ENCODE assay signal across 9 cellular contexts in genomic region chr18:45050712-45051639, GRCh38.
DNase-seq lines count a peak whose midpoint lies in the region; ATAC-seq, FAIRE-seq and TF ChIP-seq lines count a peak whose summit lies in the region.
"Had no signal": no experiment of that assay in that cellular context is flagged by ENCODE, and none has a peak within 500 bp of the region (broad histone marks: within the 10 kb centered on the region; RNA-seq: fewer than 3 reads in every experiment).

No MANE protein-coding gene starts in this region.

- intact Hi-C loops in left colon (cut with DNase I, micrococcal nuclease) (no loop called here), HepG2 (cut with micrococcal nuclease; ENCODE audit: unreplicated experiment) (no loop called here)

- POLR2A ChIA-PET in HepG2 (lab: Yijun Ruan, JAX) = no interaction called here

- ATAC-seq in left colon (peak; percentile 80), HepG2 (no peak)

- H4K20me1 ChIP-seq in HepG2 (ENCODE audit: insufficient read depth, low read length) = no peaks in the 10 kb centered on the region

- in situ Hi-C loops in astrocyte of the spinal cord (cut with HindIII; ENCODE audit: low sequenced_read_pairs) = no loop called here
- in situ Hi-C loops in HepG2 (cut with HindIII; ENCODE audit: extremely low pct_ligation_motif_present, low pct_unique_long_range_greater_than_20kb) = no loop called here

- no peak for TF ChIP-seq POLR2A in HepG2 (IDR thresholded peaks at IDR 0.05; ENCODE audit: insufficient read depth in 1 of 2, low read depth in 2 of 2, low read length in 2 of 2)

- no peaks in the 10 kb centered on the region for H3K27me3 ChIP-seq in HepG2 (ENCODE audit: control insufficient read depth in 1 of 2, insufficient read depth in 2 of 2, low read length in 2 of 2)

- H3K27ac ChIP-seq in urinary bladder (ENCODE audit: low read depth) (peak overlapping the region; percentile 6), HepG2 (ENCODE audit: extremely low read length, insufficient read depth, low read length) (no peak overlapping the region)

- H3K9me3 ChIP-seq in HepG2 (ENCODE audit: low read length) = no peaks in the 10 kb centered on the region

- no peak overlapping the region for H2AFZ ChIP-seq in HepG2 (ENCODE audit: low read length)

- peak; percentile 59 for DNase-seq in HS-5 (ENCODE audit: low read depth)
- DNase-seq in astrocyte of the spinal cord (ENCODE audit: low read depth, low spot score) = peak; percentile 89
- no peak for DNase-seq in left colon
- no peak for DNase-seq in HepG2 (ENCODE audit: low spot score)
- DNase-seq in SK-N-DZ (ENCODE audit: low spot score) = no peak
- DNase-seq in stimulated activated CD4-positive, alpha-beta T cell treated with anti-CD3 and anti-CD28 coated beads, Interleukin-4, amount 100 ng/mL, for 4 hours = no peak
- DNase-seq in activated CD4-positive, alpha-beta T cell treated with anti-CD3 and anti-CD28 coated beads, Interleukin-2, amount 50 U/mL, for 48 hours = no peak
- DNase-seq: activated CD4-positive, alpha-beta memory T cell treated with anti-CD3 and anti-CD28 coated beads for 36 hours had no signal

- no TSS peak for BruUV-seq in HepG2 (replicated peaks; lab: Mats Ljungman, UMichigan)

- no peak overlapping the region for H3K4me2 ChIP-seq in HepG2 (ENCODE audit: low read depth, low read length)

- TF ChIP-seq RAD21 in HepG2 (CRISPR knock-in tag; IDR thresholded peaks at IDR 0.05) = no peak

- FAIRE-seq in HepG2 (lab: Jason Lieb, UNC) = no peak

- H3K36me3 ChIP-seq in urinary bladder (ENCODE audit: insufficient read depth) (no peaks in the 10 kb centered on the region), HepG2 (replicated peaks in 1 of 2; ENCODE audit: control insufficient read depth in 1 of 2, insufficient read depth in 2 of 2, low read length in 2 of 2) (no peaks in the 10 kb centered on the region)

- TF ChIP-seq CTCF in astrocyte of the spinal cord (IDR thresholded peaks at IDR 0.05; ENCODE audit: low read depth, low read length) = no peak
- TF ChIP-seq CTCF in HepG2 (CRISPR knock-in tag; IDR thresholded peaks at IDR 0.05) = no peak

- no peaks in the 10 kb centered on the region for H3K79me2 ChIP-seq in HepG2 (ENCODE audit: insufficient read depth, low read length)

- H3K4me1 ChIP-seq in urinary bladder (ENCODE audit: insufficient read depth) (no peaks in the 10 kb centered on the region), HepG2 (ENCODE audit: insufficient read depth, low read length) (no peaks in the 10 kb centered on the region)

- TF ChIP-seq EP300 in HepG2 (IDR thresholded peaks at IDR 0.05; ENCODE audit: low read depth in 2 of 2, low read length in 2 of 2) = no peak
- no peak for TF ChIP-seq EP300 in HepG2 (CRISPR knock-in tag; IDR thresholded peaks at IDR 0.05; ENCODE audit: borderline replicate concordance)

- no peak overlapping the region for H3K9ac ChIP-seq in HepG2 (ENCODE audit: insufficient read depth, low read depth, low read length)

- CTCF ChIA-PET in HepG2 (lab: Yijun Ruan, JAX; ENCODE audit: low intra/inter-chr PET ratio, low total read pairs) = no interaction called here

- 52% methylated on average over 4 of the region's 4 CpGs for WGBS in urinary bladder
- 39% methylated on average over 4 of the region's 4 CpGs for WGBS in HepG2 (ENCODE audit: low lambda C conversion rate)

- H3K4me3 ChIP-seq in astrocyte of the spinal cord (ENCODE audit: low read depth, low read length) (no peak overlapping the region), urinary bladder (ENCODE audit: low read depth, low read length) (no peak overlapping the region), HepG2 (replicated peaks in 1 of 3; ENCODE audit: insufficient read depth in 1 of 3, low read depth in 2 of 3, low read length in 3 of 3) (no peak overlapping the region)

TF ChIP-seq in HepG2, 621 proteins besides CTCF, POLR2A, EP300 and RAD21:
- no peak for TF ChIP-seq ZNF468 (CRISPR knock-in tag; IDR thresholded peaks at IDR 0.05)
- TF ChIP-seq IRX3 (CRISPR knock-in tag; IDR thresholded peaks at IDR 0.05; ENCODE audit: borderline replicate concordance, low read depth) = no peak
- TF ChIP-seq ZNF891 (CRISPR knock-in tag; IDR thresholded peaks at IDR 0.05) = no peak
- TF ChIP-seq HNF1A (IDR thresholded peaks at IDR 0.05; ENCODE audit: low read depth) = no peak
- TF ChIP-seq HNF1A (CRISPR knock-in tag; IDR thresholded peaks at IDR 0.05; ENCODE audit: borderline replicate concordance) = no peak
- no peak for TF ChIP-seq NONO (IDR thresholded peaks at IDR 0.05)
- no peak for TF ChIP-seq NONO (CRISPR knock-in tag; conservative IDR thresholded peaks at IDR 0.05)
- no peak for TF ChIP-seq SP4 (CRISPR knock-in tag; IDR thresholded peaks at IDR 0.05)
- no peak for TF ChIP-seq RARA (CRISPR knock-in tag; IDR thresholded peaks at IDR 0.05)
TF ChIP-seq in HepG2: peak in this region for 0.

Comparison
In these comparisons a context has a peak if more than half of its experiments do, and no peak if none do; other contexts are left out.
1. DNase-seq: peak in HS-5 (single experiment) and astrocyte of the spinal cord (single experiment); none in left colon (0 of 2), HepG2 (single experiment), SK-N-DZ (single experiment), stimulated activated CD4-positive, alpha-beta T cell treated with anti-CD3 and anti-CD28 coated beads, Interleukin-4, amount 100 ng/mL, for 4 hours (0 of 2) and activated CD4-positive, alpha-beta T cell treated with anti-CD3 and anti-CD28 coated beads, Interleukin-2, amount 50 U/mL, for 48 hours (0 of 2).